Comparison of ENCODE assay signal across 17 cellular contexts in the genomic region with DNA sequence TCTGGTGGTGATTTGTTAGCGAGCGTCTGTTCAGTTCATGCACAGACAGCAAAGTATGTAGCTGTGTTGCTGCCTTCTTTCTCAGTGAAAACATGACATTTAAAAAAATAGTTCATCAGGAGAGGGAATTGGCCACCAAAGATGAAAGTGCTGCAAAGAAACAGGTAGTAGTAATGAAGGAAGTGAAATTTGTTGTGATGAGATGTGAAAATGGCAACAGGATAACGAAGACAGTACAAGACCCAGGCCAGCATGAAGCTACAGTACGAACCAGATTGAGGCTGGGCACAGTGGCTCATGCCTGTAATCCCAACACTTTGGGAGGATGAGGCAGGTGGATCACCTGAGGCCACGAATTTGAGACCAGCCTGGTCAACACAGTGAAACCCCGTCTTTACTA.
"Had no signal": no experiment of that assay in that cellular context is flagged by ENCODE, and none has a peak within 500 bp of the region (broad histone marks: within the 10 kb centered on the region; RNA-seq: fewer than 3 reads in every experiment).

No MANE protein-coding gene starts in this region.

- H3K4me3 ChIP-seq: cardiac muscle cell, mucosa of descending colon, psoas muscle, skin epidermis had no signal

- H3K27ac ChIP-seq: cardiac muscle cell, psoas muscle, skin epidermis, WERI-Rb-1 had no signal

- H3K36me3 ChIP-seq: cardiac muscle cell, WERI-Rb-1 had no signal

- H3K9me3 ChIP-seq: mucosa of descending colon, psoas muscle had no signal

- ATAC-seq: activated CD4-positive, alpha-beta T cell treated with anti-CD3 and anti-CD28 coated beads for 36 hours; psoas muscle; right cardiac atrium; stimulated activated naive CD8-positive, alpha-beta T cell treated with anti-CD3 and anti-CD28 coated beads, Interleukin-15, amount 100 ng/mL, for 72 hours had no signal

- H3K27ac Mint-ChIP-seq: activated CD4-positive, alpha-beta T cell treated with anti-CD3 and anti-CD28 coated beads for 36 hours; activated naive CD8-positive, alpha-beta T cell; stimulated activated naive CD8-positive, alpha-beta T cell treated with anti-CD3 and anti-CD28 coated beads, Interleukin-15, amount 100 ng/mL, for 72 hours had no signal

- H3K27me3 ChIP-seq: cardiac muscle cell had no signal

- H3K27me3 Mint-ChIP-seq: activated CD4-positive, alpha-beta T cell treated with anti-CD3 and anti-CD28 coated beads for 36 hours; activated naive CD8-positive, alpha-beta T cell; naive B cell; stimulated activated naive CD8-positive, alpha-beta T cell treated with anti-CD3 and anti-CD28 coated beads, Interleukin-15, amount 100 ng/mL, for 72 hours had no signal

- H3K4me3 Mint-ChIP-seq: activated CD4-positive, alpha-beta T cell treated with anti-CD3 and anti-CD28 coated beads for 36 hours; activated naive CD8-positive, alpha-beta T cell; neural crest cell; stimulated activated naive CD8-positive, alpha-beta T cell treated with anti-CD3 and anti-CD28 coated beads, Interleukin-15, amount 100 ng/mL, for 72 hours had no signal

- DNase-seq: activated CD4-positive, alpha-beta T cell treated with anti-CD3 and anti-CD28 coated beads for 36 hours; activated CD8-positive, alpha-beta memory T cell treated with anti-CD3 and anti-CD28 coated beads, Interleukin-2, amount 50 U/mL, for 4 hours; activated gamma-delta T cell; activated T-cell treated with anti-CD3 and anti-CD28 coated beads, Interleukin-2, amount 50 U/mL, for 48 hours; mesenchymal stem cell; mucosa of descending colon; naive B cell; psoas muscle; right cardiac atrium; stimulated activated naive CD8-positive, alpha-beta T cell treated with anti-CD3 and anti-CD28 coated beads, Interleukin-15, amount 100 ng/mL, for 72 hours; T-helper 2 cell; trophoblast cell; WERI-Rb-1 had no signal
